In genomic region chr7:74604326-74605020, GRCh38 we compare ENCODE assay signal across 9 cellular contexts. TPM values are rescaled to one million over a fixed set of nuclear protein-coding genes. Genes with fewer than 3 reads are reported as not detected.
DNase-seq lines count a peak whose midpoint lies in the region; ATAC-seq, FAIRE-seq and TF ChIP-seq lines count a peak whose summit lies in the region.
"Had no signal": no experiment of that assay in that cellular context is flagged by ENCODE, and none has a peak within 500 bp of the region (broad histone marks: within the 10 kb centered on the region; RNA-seq: fewer than 3 reads in every experiment).

No MANE protein-coding gene starts in this region.

- H3K36me3 Mint-ChIP-seq in naive thymus-derived CD8-positive, alpha-beta T cell = no peaks in the 10 kb centered on the region

- no peaks in the 10 kb centered on the region for H3K9me3 Mint-ChIP-seq in naive thymus-derived CD8-positive, alpha-beta T cell

- H3K9me3 ChIP-seq in A549 (no peaks in the 10 kb centered on the region), breast epithelium (no peaks in the 10 kb centered on the region)

- CTCF ChIA-PET in A549 (lab: Yijun Ruan, JAX) = interaction anchor here (0.6 to 2.3 kb wide), 2 partner anchors 12 to 31 kb away, joined by 3 to 7 read pairs; no protein-coding TSS in a partner anchor

- no peak for FAIRE-seq in A549 (lab: Jason Lieb, UNC)

- H3K4me3 Mint-ChIP-seq in naive thymus-derived CD8-positive, alpha-beta T cell = peak overlapping the region in 8 of 10 donors; percentile 3 to 82 (median 37)

- H3K27me3 ChIP-seq in breast epithelium = no peaks in the 10 kb centered on the region

- peak overlapping the region; percentile 25 to 86; a peak in 5 of 6 replicates for H3K27ac ChIP-seq in A549
- peak overlapping the region; percentile 80 to 83 for H3K27ac ChIP-seq in breast epithelium
- H3K27ac ChIP-seq: KMS-11 had no signal

- TF ChIP-seq RAD21 in A549 (conservative IDR thresholded peaks at IDR 0.05 in 1 of 2, IDR thresholded peaks at IDR 0.05 in 1 of 2) = no peak

- in situ Hi-C loops in KBM-7 (cut with MboI; ENCODE audit: low pct_unique_long_range_greater_than_20kb, low sequenced_read_pairs) = no loop called here

- no peaks in the 10 kb centered on the region for H3K36me3 ChIP-seq in breast epithelium

- H3K4me1 ChIP-seq in A549 (peaks cover 33% of the 10 kb centered on the region), breast epithelium (no peaks in the 10 kb centered on the region)

- ATAC-seq in A549 (no peak), HG03354 (IDR thresholded peaks at IDR 0.05; ENCODE audit: poor library complexity, severe bottlenecking, unreplicated experiment) (no peak), GM18502 (IDR thresholded peaks at IDR 0.05; ENCODE audit: poor library complexity, unreplicated experiment) (no peak)
- no peak for ATAC-seq in naive thymus-derived CD8-positive, alpha-beta T cell

- 81% methylated on average over 7 of the region's 7 CpGs for WGBS in A549 (ENCODE audit: missing lambda C conversion rate)

- no peak overlapping the region for H3K4me3 ChIP-seq in A549
- H3K4me3 ChIP-seq in breast epithelium = no peak overlapping the region

- DNase-seq in A549 (ENCODE audit: low read depth in 1 of 2, low spot score in 1 of 2) = peak in 1 of 2 experiments; percentile 43
- DNase-seq in HT-29 (ENCODE audit: low spot score) = peak; percentile 73
- DNase-seq in breast epithelium (ENCODE audit: low spot score in 2 of 2) = peak; percentile 65 to 82
- no peak for DNase-seq in naive thymus-derived CD8-positive, alpha-beta T cell
- no peak for DNase-seq in KBM-7
- DNase-seq in NCI-H345 treated with DMSO at 0.1 percent for 48 hours (lab: John Stamatoyannopoulos, UW; ENCODE audit: unreplicated experiment) = no peak

- 0 out of 3 replicates have a peak overlapping the region, but pooled peaks have one; percentile 9 for H3K4me2 ChIP-seq in A549
- H3K4me2 ChIP-seq: KMS-11 had no signal

- peak overlapping the region in 5 of 10 donors; percentile 2 to 78 (median 55) for H3K27ac Mint-ChIP-seq in naive thymus-derived CD8-positive, alpha-beta T cell

- TF ChIP-seq CTCF in A549 (IDR thresholded peaks at IDR 0.05) (no peak), breast epithelium (IDR thresholded peaks at IDR 0.05) (no peak)

- POLR2A ChIA-PET in A549 (lab: Yijun Ruan, JAX) = no interaction called here
- POLR2A ChIA-PET in naive thymus-derived CD8-positive, alpha-beta T cell (lab: Charles Lee) = no interaction called here

- TF ChIP-seq POLR2A in A549 (IDR thresholded peaks at IDR 0.05; ENCODE audit: low read length) (no peak), breast epithelium (IDR thresholded peaks at IDR 0.05) (no peak)

- no peak for TF ChIP-seq EP300 in A549 (IDR thresholded peaks at IDR 0.05)

- peaks cover 4 to 14% (median 10%) of the 10 kb centered on the region in 4 donors for H3K4me1 Mint-ChIP-seq in naive thymus-derived CD8-positive, alpha-beta T cell

- intact Hi-C loops in breast epithelium (cut with DNase I; ENCODE audit: low total_unique reads) = no loop called here

- H3K27me3 Mint-ChIP-seq in naive thymus-derived CD8-positive, alpha-beta T cell = no peaks in the 10 kb centered on the region

TF ChIP-seq in A549, 52 proteins besides CTCF, POLR2A, EP300 and RAD21:
- TF ChIP-seq ZC3H11A (IDR thresholded peaks at IDR 0.05) (no peak), HMGXB4 (CRISPR knock-in tag; IDR thresholded peaks at IDR 0.05; ENCODE audit: borderline replicate concordance) (no peak), ZNF302 (CRISPR knock-in tag; IDR thresholded peaks at IDR 0.05) (no peak), KDM1A (IDR thresholded peaks at IDR 0.05; ENCODE audit: low read depth) (no peak), PHF8 (IDR thresholded peaks at IDR 0.05; ENCODE audit: borderline replicate concordance, low read depth) (no peak), HOXB5 (CRISPR knock-in tag; IDR thresholded peaks at IDR 0.05) (no peak)
TF ChIP-seq in A549: peak in this region for 0.

RNA-seq across cellular contexts. Expression of gene GTF2I, which starts 53.0 kb away (rescaled TPM):
- 107 and 123 TPM in 2 replicates for polyA plus RNA-seq in A549 (2011; rRNA removed)
- polyA plus RNA-seq in A549 (2012; cell fraction: cytosol; rRNA removed) = 59.9 and 87.3 TPM in 2 replicates
- 151 and 354 TPM in 2 replicates for polyA plus RNA-seq in A549 (2012; cell fraction: nucleus; rRNA removed)
- 141 to 146 TPM (median 144 TPM) in 3 replicates for polyA plus RNA-seq in A549 (2017; fragmentation: RNase III; extraction: RNeasy Plus Mini Kit Qiagen cat#74134 plus additional on column Dnase treatment)
- polyA minus RNA-seq in A549 (2011; rRNA and poly(A)+ RNA removed) = 43.0 and 56.8 TPM in 2 replicates
- total RNA-seq in HT-29 (2014; rRNA removed; shearing (Covaris generic)) = 219 and 240 TPM in 2 replicates
- 100 to 1,000 TPM; 133 to 241 (median 184) TPM for total RNA-seq in breast epithelium
- total RNA-seq in naive thymus-derived CD8-positive, alpha-beta T cell = 100 to 1,000 TPM; 185 to 206 TPM
- polyA plus RNA-seq in naive thymus-derived CD8-positive, alpha-beta T cell = 10 to 100 TPM; 55.4 to 78.6 (median 68.1) TPM

Comparison
In these comparisons a context has a peak if more than half of its experiments do, and no peak if none do; other contexts are left out.
1. DNase-seq: peak in HT-29 (single experiment) and breast epithelium (2 of 2); none in naive thymus-derived CD8-positive, alpha-beta T cell (0 of 10), KBM-7 (single experiment) and NCI-H345 treated with DMSO at 0.1 percent for 48 hours (single experiment).